In the genomic region with DNA sequence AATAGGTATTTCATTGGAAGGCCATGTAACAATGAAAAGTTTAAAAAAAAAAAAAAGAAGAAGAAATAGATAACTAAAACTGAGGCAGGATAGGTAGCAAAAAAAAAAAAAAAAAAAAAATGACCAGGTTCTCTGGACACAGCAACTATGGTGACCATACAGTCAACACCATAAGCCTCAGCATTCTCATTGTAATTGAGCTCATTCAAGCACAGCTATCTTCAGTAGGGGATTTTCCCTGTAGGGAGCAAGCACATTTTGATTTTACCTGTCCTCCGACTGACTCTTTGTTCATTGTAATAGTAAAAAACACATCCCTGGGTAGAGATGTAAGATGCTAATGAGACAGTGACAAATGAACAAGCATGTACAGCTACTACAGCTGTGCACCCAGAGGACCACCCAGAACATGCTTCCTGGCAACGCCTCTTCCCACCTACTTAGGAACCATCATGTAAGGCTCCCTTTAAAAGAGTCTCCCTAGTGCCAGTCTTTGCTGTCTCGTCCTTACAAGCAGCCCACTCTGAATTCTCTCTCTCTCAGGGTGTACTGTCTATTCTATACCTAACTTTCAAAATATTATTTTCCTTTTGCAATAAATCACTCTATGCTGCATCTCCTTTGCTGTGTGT, we compare ENCODE assay signal across 18 cellular contexts.
A peak's percentile ranks its signal among the peaks of the same experiment; 100 is the strongest.
DNase-seq lines count a peak whose midpoint lies in the region; ATAC-seq and FAIRE-seq lines count a peak whose summit lies in the region.
"Had no signal": no experiment of that assay in that cellular context is flagged by ENCODE, and none has a peak within 500 bp of the region (broad histone marks: within the 10 kb centered on the region; RNA-seq: fewer than 3 reads in every experiment).

No MANE protein-coding gene starts in this region.

- H3K4me3 Mint-ChIP-seq in CD4-positive, CD25-positive, alpha-beta regulatory T cell: peak overlapping the region; percentile 1 to 55 (median 28)
- peak overlapping the region in 5 of 7 donors; percentile 1 to 26 (median 6) for H3K4me3 Mint-ChIP-seq in CD8-positive, alpha-beta memory T cell
- peak overlapping the region; percentile 4 for H3K4me3 Mint-ChIP-seq in activated naive CD8-positive, alpha-beta T cell treated with anti-CD3 and anti-CD28 coated beads, Interleukin-2, amount 10 ng/mL, durations not matched to agents 7 days and 5 days
- peak overlapping the region in 9 of 10 donors; percentile 7 to 50 (median 33) for H3K4me3 Mint-ChIP-seq in naive thymus-derived CD4-positive, alpha-beta T cell

- H3K9me3 ChIP-seq in CD4-positive, CD25-positive, alpha-beta regulatory T cell (ENCODE audit: control insufficient read depth in 2 of 2, low read length in 2 of 2): no peaks in the 10 kb centered on the region
- H3K9me3 ChIP-seq in CD8-positive, alpha-beta memory T cell (ENCODE audit: low read length): no peaks in the 10 kb centered on the region
- H3K9me3 ChIP-seq in naive thymus-derived CD4-positive, alpha-beta T cell (ENCODE audit: control insufficient read depth in 2 of 3, low read length in 3 of 3): no peaks in the 10 kb centered on the region
- H3K9me3 ChIP-seq: left ventricle myocardium inferior, right lobe of liver, tibial artery had no signal

- H3K4me3 ChIP-seq in CD4-positive, CD25-positive, alpha-beta regulatory T cell (ENCODE audit: low read depth, low read length): peak overlapping the region; percentile 49
- no peak overlapping the region for H3K4me3 ChIP-seq in CD8-positive, alpha-beta memory T cell (ENCODE audit: low read length)
- H3K4me3 ChIP-seq in naive thymus-derived CD4-positive, alpha-beta T cell (ENCODE audit: low read length): no peak overlapping the region
- H3K4me3 ChIP-seq: left ventricle myocardium inferior, right lobe of liver, tibial artery had no signal

- ATAC-seq in CD4-positive, CD25-positive, alpha-beta regulatory T cell (ENCODE audit: low read depth in 2 of 2): no peak
- no peak for ATAC-seq in activated naive CD8-positive, alpha-beta T cell treated with anti-CD3 and anti-CD28 coated beads, Interleukin-2, amount 10 ng/mL, durations not matched to agents 7 days and 5 days (ENCODE audit: low read depth)
- no peak for ATAC-seq in naive thymus-derived CD4-positive, alpha-beta T cell
- ATAC-seq in HG03108 (IDR thresholded peaks at IDR 0.05; ENCODE audit: unreplicated experiment): no peak
- ATAC-seq: right lobe of liver had no signal

- CTCF ChIA-PET in CD8-positive, alpha-beta memory T cell (lab: Charles Lee): interaction anchor here (0.9 to 2.1 kb wide), 4 partner anchors 12 to 117 kb away, joined by 3 to 8 read pairs (median 4); partner anchors contain the start of gene STK10
- CTCF ChIA-PET in naive thymus-derived CD4-positive, alpha-beta T cell (lab: Charles Lee): interaction anchor here (0.5 to 1.1 kb wide), 4 partner anchors 19 to 117 kb away, joined by 3 read pairs; partner anchors contain the start of gene STK10

- no peaks in the 10 kb centered on the region for H3K27me3 ChIP-seq in CD4-positive, CD25-positive, alpha-beta regulatory T cell (ENCODE audit: control insufficient read depth, insufficient read depth, low read length)
- H3K27me3 ChIP-seq in CD8-positive, alpha-beta memory T cell (ENCODE audit: insufficient read depth, low read length, poor library complexity, severe bottlenecking): no peaks in the 10 kb centered on the region
- H3K27me3 ChIP-seq in naive thymus-derived CD4-positive, alpha-beta T cell (ENCODE audit: control insufficient read depth in 2 of 2, insufficient read depth in 2 of 2, low read length in 2 of 2): no peaks in the 10 kb centered on the region
- H3K27me3 ChIP-seq: right lobe of liver, tibial artery had no signal

- FAIRE-seq in frontal cortex (lab: Jason Lieb, UNC): no peak
- FAIRE-seq: astrocyte had no signal

- no peaks in the 10 kb centered on the region for H3K9me3 Mint-ChIP-seq in CD4-positive, CD25-positive, alpha-beta regulatory T cell
- no peaks in the 10 kb centered on the region for H3K9me3 Mint-ChIP-seq in CD8-positive, alpha-beta memory T cell
- no peaks in the 10 kb centered on the region for H3K9me3 Mint-ChIP-seq in activated naive CD8-positive, alpha-beta T cell treated with anti-CD3 and anti-CD28 coated beads, Interleukin-2, amount 10 ng/mL, durations not matched to agents 7 days and 5 days
- peaks cover 0 to 3% (median 0%) of the 10 kb centered on the region in 11 donors for H3K9me3 Mint-ChIP-seq in naive thymus-derived CD4-positive, alpha-beta T cell
- H3K9me3 Mint-ChIP-seq: activated T-helper 2 cell treated with anti-CD3 and anti-CD28 coated beads, Interferon-gamma antibody, Interleukin-2, Interleukin-4, amounts not matched to agents 10 μg/mL and 5 μg/mL and 100 μg/mL, durations not matched to agents 14 hours and 24 hours and 36 hours had no signal

- H3K4me1 Mint-ChIP-seq in CD4-positive, CD25-positive, alpha-beta regulatory T cell: peaks cover 29 to 65% (median 46%) of the 10 kb centered on the region in 4 donors
- peaks cover 53 to 65% (median 62%) of the 10 kb centered on the region in 3 donors for H3K4me1 Mint-ChIP-seq in CD8-positive, alpha-beta memory T cell
- peaks cover 43% of the 10 kb centered on the region for H3K4me1 Mint-ChIP-seq in activated naive CD8-positive, alpha-beta T cell treated with anti-CD3 and anti-CD28 coated beads, Interleukin-2, amount 10 ng/mL, durations not matched to agents 7 days and 5 days
- peaks cover 42 to 65% (median 59%) of the 10 kb centered on the region in 7 donors for H3K4me1 Mint-ChIP-seq in naive thymus-derived CD4-positive, alpha-beta T cell

- no peak for DNase-seq in CD4-positive, CD25-positive, alpha-beta regulatory T cell
- DNase-seq in CD8-positive, alpha-beta memory T cell: peak in 1 of 5 donors; percentile 30
- no peak for DNase-seq in activated naive CD8-positive, alpha-beta T cell treated with anti-CD3 and anti-CD28 coated beads, Interleukin-2, amount 10 ng/mL, durations not matched to agents 7 days and 5 days
- DNase-seq in naive thymus-derived CD4-positive, alpha-beta T cell: peak in 1 of 9 donors; percentile 19
- DNase-seq in frontal cortex (ENCODE audit: low spot score in 2 of 2) (no peak), retina (no peak)
- DNase-seq: AML-193, glutamatergic neuron, left ventricle myocardium inferior, NCI-H2029 treated with DMSO at 0.1 percent for 48 hours, NCI-H524, nucleus accumbens, tibial artery had no signal

- POLR2A ChIA-PET in CD8-positive, alpha-beta memory T cell (lab: Charles Lee): interaction anchor here (0.6 to 1.8 kb wide), 3 partner anchors 43 to 103 kb away, joined by 4 to 12 read pairs (median 10); no protein-coding TSS in a partner anchor
- POLR2A ChIA-PET in activated naive CD8-positive, alpha-beta T cell treated with anti-CD3 and anti-CD28 coated beads, Interleukin-2, amount 10 ng/mL, durations not matched to agents 7 days and 5 days (lab: Charles Lee): interaction anchor here (0.6 to 1.3 kb wide), 2 partner anchors 9 to 88 kb away, joined by 3 to 4 read pairs; no protein-coding TSS in a partner anchor
- POLR2A ChIA-PET in naive thymus-derived CD4-positive, alpha-beta T cell (lab: Charles Lee): interaction anchor here (0.5 to 2.3 kb wide), 8 partner anchors 9 to 117 kb away, joined by 3 to 11 read pairs (median 3); partner anchors contain the start of gene STK10

- peak overlapping the region; percentile 68 to 95 (median 74) for H3K27ac Mint-ChIP-seq in CD4-positive, CD25-positive, alpha-beta regulatory T cell
- peak overlapping the region; percentile 21 to 78 (median 66) for H3K27ac Mint-ChIP-seq in CD8-positive, alpha-beta memory T cell
- peak overlapping the region; percentile 49 for H3K27ac Mint-ChIP-seq in activated naive CD8-positive, alpha-beta T cell treated with anti-CD3 and anti-CD28 coated beads, Interleukin-2, amount 10 ng/mL, durations not matched to agents 7 days and 5 days
- peak overlapping the region; percentile 49 to 97 (median 80) for H3K27ac Mint-ChIP-seq in naive thymus-derived CD4-positive, alpha-beta T cell
- H3K27ac Mint-ChIP-seq: activated T-helper 2 cell treated with anti-CD3 and anti-CD28 coated beads, Interferon-gamma antibody, Interleukin-2, Interleukin-4, amounts not matched to agents 10 μg/mL and 5 μg/mL and 100 μg/mL, durations not matched to agents 14 hours and 24 hours and 36 hours had no signal

- intact Hi-C loops in naive thymus-derived CD4-positive, alpha-beta T cell (cut with micrococcal nuclease): no loop called here

- peaks cover 34% of the 10 kb centered on the region for H3K36me3 ChIP-seq in CD4-positive, CD25-positive, alpha-beta regulatory T cell (ENCODE audit: control insufficient read depth, insufficient read depth, low read length)
- H3K36me3 ChIP-seq in CD8-positive, alpha-beta memory T cell (ENCODE audit: insufficient read depth, low read length): peaks cover 15% of the 10 kb centered on the region
- H3K36me3 ChIP-seq in naive thymus-derived CD4-positive, alpha-beta T cell (ENCODE audit: control insufficient read depth in 2 of 3, insufficient read depth in 3 of 3, low read length in 3 of 3): peaks cover 4 to 23% (median 12%) of the 10 kb centered on the region in 3 experiments
- H3K36me3 ChIP-seq: right lobe of liver, tibial artery had no signal

- no peaks in the 10 kb centered on the region for H3K27me3 Mint-ChIP-seq in CD4-positive, CD25-positive, alpha-beta regulatory T cell
- H3K27me3 Mint-ChIP-seq in CD8-positive, alpha-beta memory T cell: no peaks in the 10 kb centered on the region
- H3K27me3 Mint-ChIP-seq in activated naive CD8-positive, alpha-beta T cell treated with anti-CD3 and anti-CD28 coated beads, Interleukin-2, amount 10 ng/mL, durations not matched to agents 7 days and 5 days: no peaks in the 10 kb centered on the region
- H3K27me3 Mint-ChIP-seq in naive thymus-derived CD4-positive, alpha-beta T cell: no peaks in the 10 kb centered on the region

- peak overlapping the region; percentile 60 for H3K27ac ChIP-seq in CD4-positive, CD25-positive, alpha-beta regulatory T cell (ENCODE audit: insufficient read depth, low read length, poor library complexity, severe bottlenecking)
- H3K27ac ChIP-seq in CD8-positive, alpha-beta memory T cell (ENCODE audit: low read depth, low read length): no peak overlapping the region
- peak overlapping the region; percentile 58 for H3K27ac ChIP-seq in naive thymus-derived CD4-positive, alpha-beta T cell (ENCODE audit: low read depth, low read length)
- H3K27ac ChIP-seq: KMS-11, left ventricle myocardium inferior, right lobe of liver, tibial artery had no signal

- peaks cover 55% of the 10 kb centered on the region for H3K4me1 ChIP-seq in CD4-positive, CD25-positive, alpha-beta regulatory T cell (ENCODE audit: control insufficient read depth, insufficient read depth, low read length, poor library complexity, severe bottlenecking)
- peaks cover 49% of the 10 kb centered on the region for H3K4me1 ChIP-seq in CD8-positive, alpha-beta memory T cell (ENCODE audit: insufficient read depth, low read length)
- H3K4me1 ChIP-seq in naive thymus-derived CD4-positive, alpha-beta T cell (ENCODE audit: control insufficient read depth in 2 of 2, insufficient read depth in 2 of 2, low read length in 2 of 2): peaks cover 34 to 36% of the 10 kb centered on the region in 2 donors
- H3K4me1 ChIP-seq: left ventricle myocardium inferior, right lobe of liver, tibial artery had no signal

- peaks cover 28% of the 10 kb centered on the region for H3K36me3 Mint-ChIP-seq in CD4-positive, CD25-positive, alpha-beta regulatory T cell
- peaks cover 12 to 64% (median 18%) of the 10 kb centered on the region in 3 donors for H3K36me3 Mint-ChIP-seq in CD8-positive, alpha-beta memory T cell
- H3K36me3 Mint-ChIP-seq in activated naive CD8-positive, alpha-beta T cell treated with anti-CD3 and anti-CD28 coated beads, Interleukin-2, amount 10 ng/mL, durations not matched to agents 7 days and 5 days: peaks cover 61% of the 10 kb centered on the region
- H3K36me3 Mint-ChIP-seq in naive thymus-derived CD4-positive, alpha-beta T cell: peaks cover 13 to 51% (median 18%) of the 10 kb centered on the region in 5 donors
